In the genomic region with DNA sequence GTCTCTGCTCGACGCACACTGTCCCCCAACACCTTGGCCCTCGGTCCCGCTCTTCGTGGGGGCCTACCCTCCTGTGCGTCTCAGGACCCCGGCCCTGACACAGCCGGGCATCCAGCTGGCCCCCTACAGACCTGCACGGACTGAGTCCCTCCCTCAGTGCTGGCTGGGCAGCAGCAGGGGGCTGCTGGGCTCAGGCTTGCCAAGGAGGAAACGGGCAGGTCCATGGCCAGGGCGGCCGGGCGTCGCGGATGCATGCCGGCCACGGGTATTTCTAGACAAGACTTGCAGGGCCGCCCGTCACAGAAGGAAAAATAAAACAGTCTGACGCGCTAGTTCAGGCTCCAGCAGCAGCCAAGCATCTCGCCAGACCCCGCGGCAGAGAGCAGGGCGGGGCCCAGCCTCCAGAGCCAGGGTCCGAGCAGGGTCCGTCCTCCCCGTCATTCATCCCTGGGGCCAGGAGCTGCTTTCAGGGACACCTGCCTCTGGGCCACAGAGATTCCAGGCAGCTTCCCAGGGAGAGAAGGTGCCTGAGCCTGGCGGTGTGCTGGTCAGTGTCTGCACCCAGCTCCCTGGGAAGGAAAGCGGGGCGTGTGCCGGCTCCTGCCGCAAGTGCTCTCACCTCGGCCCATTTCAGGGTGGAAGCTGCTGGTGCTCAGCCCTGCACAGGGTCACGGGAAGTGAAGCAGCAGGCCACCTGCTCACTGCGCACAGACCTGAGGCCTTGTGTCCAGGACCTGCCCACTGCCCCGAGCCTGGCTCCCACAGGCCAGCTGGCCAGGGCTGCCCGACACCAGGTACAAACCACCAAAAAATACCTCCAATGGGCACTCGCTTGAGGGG, we compare ENCODE assay signal across 23 cellular contexts. TPM values are rescaled to one million over a fixed set of nuclear protein-coding genes. Genes with fewer than 3 reads are reported as not detected.
DNase-seq lines count a peak whose midpoint lies in the region; ATAC-seq, FAIRE-seq and TF ChIP-seq lines count a peak whose summit lies in the region.
"Had no signal": no experiment of that assay in that cellular context is flagged by ENCODE, and none has a peak within 500 bp of the region (broad histone marks: within the 10 kb centered on the region; RNA-seq: fewer than 3 reads in every experiment).

No MANE protein-coding gene starts in this region.

- intact Hi-C loops in Right ventricle myocardium inferior (cut with DNase I), result no loop called here
- intact Hi-C loops in left cardiac atrium (cut with DNase I), result no loop called here
- intact Hi-C loops in kidney (cut with DNase I), result no loop called here

- no peaks in the 10 kb centered on the region for H3K4me1 ChIP-seq in kidney (ENCODE audit: control insufficient read depth in 1 of 2, insufficient read depth in 1 of 2, low read depth in 1 of 2, low read length in 2 of 2)

- ATAC-seq in Right ventricle myocardium inferior, result no peak
- no peak for ATAC-seq in left cardiac atrium
- no peak for ATAC-seq in HG03159 (IDR thresholded peaks at IDR 0.05; ENCODE audit: unreplicated experiment)
- ATAC-seq: CD8-positive, alpha-beta T cell; GM23338 had no signal

- H3K9ac ChIP-seq in kidney (ENCODE audit: low read length in 2 of 2), result no peak overlapping the region

- H3K4me3 ChIP-seq in kidney (ENCODE audit: low read length in 2 of 2) (no peak overlapping the region), WERI-Rb-1 (ENCODE audit: low read depth, low read length) (no peak overlapping the region)
- H3K4me3 ChIP-seq: GM23338 had no signal

- H3K27me3 ChIP-seq in WERI-Rb-1 (ENCODE audit: insufficient read depth, low read depth, severe bottlenecking), result no peaks in the 10 kb centered on the region

- H3K27ac ChIP-seq in kidney (ENCODE audit: low read depth in 2 of 2, low read length in 2 of 2) (no peak overlapping the region), substantia nigra (ENCODE audit: low read depth, low read length, poor library complexity, severe bottlenecking) (peak overlapping the region; percentile 57), WERI-Rb-1 (no peak overlapping the region)
- H3K27ac ChIP-seq: 22Rv1 had no signal

- no peak for FAIRE-seq in kidney (lab: Jason Lieb, UNC)
- FAIRE-seq: D721Med, GM12892 had no signal

- no peaks in the 10 kb centered on the region for H3K9me3 ChIP-seq in kidney (ENCODE audit: control insufficient read depth in 1 of 2, low read length in 2 of 2)
- H3K9me3 ChIP-seq in WERI-Rb-1 (ENCODE audit: severe bottlenecking), result no peaks in the 10 kb centered on the region

- H3K36me3 ChIP-seq in kidney (ENCODE audit: control insufficient read depth in 1 of 2, insufficient read depth in 2 of 2, low read length in 2 of 2) (no peaks in the 10 kb centered on the region), WERI-Rb-1 (0 out of 2 replicates have a peak, but pooled peaks cover 4% of the 10 kb centered on the region)

- DNase-seq in Right ventricle myocardium inferior (ENCODE audit: missing footprints), result peak; percentile 57
- no peak for DNase-seq in left cardiac atrium
- DNase-seq in cerebellar cortex (ENCODE audit: low spot score), result peak; percentile 20
- DNase-seq in kidney, result peak; percentile 68
- DNase-seq in substantia nigra (lab: John Stamatoyannopoulos, UW), result peak in 1 of 49 donors; percentile 58
- DNase-seq in WERI-Rb-1, result no peak
- DNase-seq in activated CD4-positive, CD25-positive, alpha-beta regulatory T cell treated with anti-CD3 and anti-CD28 coated beads, Interleukin-2, amount 50 U/mL, for 72 hours, result no peak
- DNase-seq: COR-L47, DMS153, DMS79 treated with DMSO at 0.1 percent for 48 hours, EL, GDM1, H9 had no signal

- TF ChIP-seq CTCF in kidney (IDR thresholded peaks at IDR 0.05; ENCODE audit: borderline replicate concordance, extremely low read depth, insufficient read depth), result no peak
- TF ChIP-seq CTCF in WERI-Rb-1 (IDR thresholded peaks at IDR 0.05; ENCODE audit: low read depth, low read length), result no peak

RNA-seq across cellular contexts. Expression of a gene that starts 7.2 kb away (rescaled TPM):
- total RNA-seq in Right ventricle myocardium inferior, result not detected
- total RNA-seq in left cardiac atrium, result not detected
- not detected for total RNA-seq in kidney
- polyA plus RNA-seq in kidney (ENCODE audit: insufficient read depth, low read depth, low replicate concordance), result not detected
- total RNA-seq: A673; CD8-positive, alpha-beta T cell; GM23338; H9; HT1080 had no signal
- polyA plus RNA-seq: BJ, CD14-positive monocyte, GM23338 had no signal

RNA-seq across cellular contexts. Expression of a gene that starts 8.0 kb away (rescaled TPM):
- total RNA-seq in Right ventricle myocardium inferior, result 10.1 TPM
- 10 to 100 TPM in 1 of 2 donors, 1 to 10 TPM in 1; 8.3 to 12.7 TPM for total RNA-seq in left cardiac atrium
- 4.2 TPM for total RNA-seq in kidney
- 0.65 TPM for polyA plus RNA-seq in kidney (ENCODE audit: insufficient read depth, low read depth, low replicate concordance)

Comparison
In these comparisons a context has a peak if more than half of its experiments do, and no peak if none do; other contexts are left out.
1. DNase-seq: peak in Right ventricle myocardium inferior (single experiment), cerebellar cortex (single experiment) and kidney (single experiment); none in left cardiac atrium (single experiment), WERI-Rb-1 (single experiment) and activated CD4-positive, CD25-positive, alpha-beta regulatory T cell treated with anti-CD3 and anti-CD28 coated beads, Interleukin-2, amount 50 U/mL, for 72 hours (single experiment).